15 cellular contexts compared by ENCODE assay signal in the genomic region with DNA sequence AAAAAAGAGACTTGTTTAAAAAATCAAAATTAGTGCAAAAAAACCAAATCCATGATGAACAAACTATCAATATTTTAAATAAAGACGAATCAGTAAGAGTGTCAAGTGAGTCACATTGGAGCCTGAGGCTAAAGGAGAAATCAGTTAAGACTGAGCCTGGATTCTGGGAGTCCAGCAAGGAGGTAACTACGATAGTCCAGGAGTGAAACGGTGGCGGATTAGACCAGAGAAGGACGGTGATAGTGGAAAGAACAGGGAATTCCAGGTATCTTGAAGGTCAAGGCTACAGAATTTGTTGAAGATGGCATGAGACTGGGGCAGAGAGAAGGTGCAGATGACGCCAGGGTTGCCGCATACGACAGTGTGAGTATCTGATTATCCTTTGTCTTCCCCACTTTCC. TPM values are rescaled to one million over a fixed set of nuclear protein-coding genes. Genes with fewer than 3 reads are reported as not detected.
DNase-seq lines count a peak whose midpoint lies in the region; ATAC-seq and TF ChIP-seq lines count a peak whose summit lies in the region.
"Had no signal": no experiment of that assay in that cellular context is flagged by ENCODE, and none has a peak within 500 bp of the region (broad histone marks: within the 10 kb centered on the region; RNA-seq: fewer than 3 reads in every experiment).

No MANE protein-coding gene starts in this region.

- ATAC-seq in foreskin keratinocyte = peak; percentile 53
- no peak for ATAC-seq in naive thymus-derived CD4-positive, alpha-beta T cell

- TF ChIP-seq CTCF in C4-2B (conservative IDR thresholded peaks at IDR 0.05) (no peak), VCaP (conservative IDR thresholded peaks at IDR 0.05) (0 out of 2 replicates have a peak, but pooled peaks have one; percentile 42), foreskin keratinocyte (conservative IDR thresholded peaks at IDR 0.05) (no peak)

- H3K4me1 Mint-ChIP-seq in naive thymus-derived CD4-positive, alpha-beta T cell = peaks cover 5 to 11% (median 9%) of the 10 kb centered on the region in 7 donors

- intact Hi-C loops in naive thymus-derived CD4-positive, alpha-beta T cell (cut with micrococcal nuclease) = loop anchor here (1.0 kb wide), 3 partner anchors 20 to 156 kb away; no protein-coding TSS in a partner anchor

- peaks cover 5% of the 10 kb centered on the region for H3K4me1 ChIP-seq in foreskin keratinocyte
- H3K4me1 ChIP-seq in naive thymus-derived CD4-positive, alpha-beta T cell (ENCODE audit: control insufficient read depth in 2 of 2, insufficient read depth in 2 of 2, low read length in 2 of 2) = peaks cover 0 to 3% of the 10 kb centered on the region in 2 donors

- H3K4me3 Mint-ChIP-seq in naive thymus-derived CD4-positive, alpha-beta T cell = peak overlapping the region in 2 of 10 donors; percentile 42 to 53
- H3K4me3 Mint-ChIP-seq: natural killer cell had no signal

- no peak overlapping the region for H3K27ac Mint-ChIP-seq in naive thymus-derived CD4-positive, alpha-beta T cell
- H3K27ac Mint-ChIP-seq: natural killer cell had no signal

- H3K9me3 Mint-ChIP-seq in naive thymus-derived CD4-positive, alpha-beta T cell = peaks cover 0 to 1% (median 0%) of the 10 kb centered on the region in 11 donors
- H3K9me3 Mint-ChIP-seq: CD4-positive, CD25-positive, alpha-beta regulatory T cell; natural killer cell had no signal

- no peaks in the 10 kb centered on the region for H3K27me3 ChIP-seq in foreskin keratinocyte
- H3K27me3 ChIP-seq in naive thymus-derived CD4-positive, alpha-beta T cell (ENCODE audit: control insufficient read depth in 2 of 2, insufficient read depth in 2 of 2, low read length in 2 of 2) = no peaks in the 10 kb centered on the region
- H3K27me3 ChIP-seq: upper lobe of left lung had no signal

- no peaks in the 10 kb centered on the region for H3K36me3 ChIP-seq in naive thymus-derived CD4-positive, alpha-beta T cell (ENCODE audit: control insufficient read depth in 2 of 3, insufficient read depth in 3 of 3, low read length in 3 of 3)
- H3K36me3 ChIP-seq: esophagus squamous epithelium, heart right ventricle, upper lobe of left lung had no signal

- peak overlapping the region; percentile 41; the same call in 1 of the 2 replicates for H3K27ac ChIP-seq in C4-2B
- H3K27ac ChIP-seq in VCaP = peak overlapping the region; percentile 20; the same call in 1 of the 2 replicates
- no peak overlapping the region for H3K27ac ChIP-seq in foreskin keratinocyte
- H3K27ac ChIP-seq in naive thymus-derived CD4-positive, alpha-beta T cell (ENCODE audit: low read depth, low read length) = no peak overlapping the region
- H3K27ac ChIP-seq: esophagus squamous epithelium, heart right ventricle, upper lobe of left lung had no signal

- H3K4me3 ChIP-seq in naive thymus-derived CD4-positive, alpha-beta T cell (ENCODE audit: low read length) = no peak overlapping the region
- H3K4me3 ChIP-seq: heart right ventricle, lung, upper lobe of left lung had no signal

- H3K9me3 ChIP-seq in naive thymus-derived CD4-positive, alpha-beta T cell (ENCODE audit: control insufficient read depth in 2 of 3, low read length in 3 of 3) = no peaks in the 10 kb centered on the region
- H3K9me3 ChIP-seq: esophagus squamous epithelium, heart right ventricle, upper lobe of left lung had no signal

- no peaks in the 10 kb centered on the region for H3K36me3 Mint-ChIP-seq in naive thymus-derived CD4-positive, alpha-beta T cell
- H3K36me3 Mint-ChIP-seq: CD4-positive, CD25-positive, alpha-beta regulatory T cell; natural killer cell had no signal

- peaks cover 9 to 26% (median 11%) of the 10 kb centered on the region in 5 donors for H3K27me3 Mint-ChIP-seq in naive thymus-derived CD4-positive, alpha-beta T cell

- CTCF ChIA-PET in naive thymus-derived CD4-positive, alpha-beta T cell (lab: Charles Lee) = interaction anchor here (0.6 to 2.2 kb wide), 22 partner anchors 8 to 664 kb away, joined by 3 to 16 read pairs (median 4); a partner anchor contains a TSS

- DNase-seq in M059J (ENCODE audit: low read depth) (peak; percentile 63), foreskin keratinocyte (peak in 1 of 2 donors; percentile 49)
- DNase-seq in naive thymus-derived CD4-positive, alpha-beta T cell = no peak
- no peak for DNase-seq in stimulated activated CD4-positive, alpha-beta T cell treated with anti-CD3 and anti-CD28 coated beads, Interleukin-15, amount 100 ng/mL, for 24 hours
- DNase-seq in activated CD8-positive, alpha-beta memory T cell treated with anti-CD3 and anti-CD28 coated beads, Interleukin-2, amount 50 U/mL, for 48 hours = no peak
- no peak for DNase-seq in activated CD4-positive, alpha-beta T cell treated with anti-CD3 and anti-CD28 coated beads for 1 hour
- DNase-seq: esophagus squamous epithelium, NCI-H2081 treated with DMSO at 0.1 percent for 48 hours had no signal

- POLR2A ChIA-PET in naive thymus-derived CD4-positive, alpha-beta T cell (lab: Charles Lee) = interaction anchor here (0.5 kb wide), 1 partner anchor 113 kb away, joined by 3 read pairs; no protein-coding TSS in a partner anchor

RNA-seq across cellular contexts. Expression of a gene that starts 7.0 kb away (rescaled TPM):
- total RNA-seq in M059J (2014; rRNA removed; shearing (Covaris generic)) = 0.37 and 0.39 TPM in 2 replicates
- 0.35 and 0.44 TPM in 2 replicates for total RNA-seq in foreskin keratinocyte
- polyA plus RNA-seq in foreskin keratinocyte = 0.49 and 0.68 TPM in 2 replicates
- 1 to 10 TPM in 1 of 5 experiments, under 1 TPM in 2, not detected in 2; 0.27 to 1.2 (median 0.61) TPM for total RNA-seq in naive thymus-derived CD4-positive, alpha-beta T cell
- under 1 TPM; 0.48 to 0.58 TPM for polyA plus RNA-seq in naive thymus-derived CD4-positive, alpha-beta T cell

RNA-seq across cellular contexts. Expression of a gene that starts 35.8 kb away (rescaled TPM):
- 57.2 and 64.7 TPM in 2 replicates for total RNA-seq in M059J (2014; rRNA removed; shearing (Covaris generic))
- total RNA-seq in foreskin keratinocyte = 39.6 and 41.3 TPM in 2 replicates
- 56.7 and 56.8 TPM in 2 replicates for polyA plus RNA-seq in foreskin keratinocyte
- total RNA-seq in naive thymus-derived CD4-positive, alpha-beta T cell = 10 to 100 TPM; 23.1 to 46.3 (median 26.0) TPM
- 100 to 1,000 TPM; 131 TPM for polyA plus RNA-seq in naive thymus-derived CD4-positive, alpha-beta T cell

Comparison
In these comparisons a context has a peak if more than half of its experiments do, and no peak if none do; other contexts are left out.
1. H3K27ac ChIP-seq: peak in C4-2B (single experiment) and VCaP (single experiment); none in foreskin keratinocyte (single experiment) and naive thymus-derived CD4-positive, alpha-beta T cell (single experiment).